8 cellular contexts compared by ENCODE assay signal in the genomic region with DNA sequence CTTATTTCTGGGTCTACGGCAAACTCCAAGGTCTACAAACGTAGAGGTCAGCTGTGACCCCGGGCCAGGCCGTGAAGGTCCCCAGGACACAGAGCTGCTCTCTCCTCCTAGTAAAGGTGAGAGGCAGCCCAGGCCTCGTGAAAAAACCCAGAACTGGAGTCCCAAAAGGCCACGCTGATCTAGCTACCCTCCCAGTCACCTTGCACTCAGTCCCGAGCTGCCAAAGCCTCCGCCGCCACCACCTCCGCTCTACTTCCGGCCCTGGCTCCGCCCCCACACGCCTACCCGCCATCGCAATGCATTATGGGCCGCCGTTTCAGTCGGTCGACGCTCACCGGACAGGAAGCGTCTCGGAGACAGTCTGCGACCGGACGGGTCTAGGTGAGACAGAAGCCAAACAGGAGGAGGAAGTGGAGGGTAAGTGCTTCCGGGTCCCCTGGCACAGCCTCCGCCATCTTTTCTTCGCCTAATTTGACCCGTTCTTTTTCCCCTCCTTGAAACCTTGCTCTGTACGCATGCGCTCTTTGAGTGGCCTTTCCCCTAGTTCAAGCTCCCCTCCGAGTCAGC.
DNase-seq lines count a peak whose midpoint lies in the region; ATAC-seq lines count a peak whose summit lies in the region.

Gene ATP5PF, minus strand, starts transcription at position 251 of the 567 bp plus-strand sequence. CDS start 5,110 bp downstream, outside the sequence.
Gene GABPA, plus strand, starts transcription at position 319 of the 567 bp plus-strand sequence. CDS start 6,627 bp downstream, outside the sequence.

- DNase-seq in AG08396 (ENCODE audit: low spot score): peak; percentile 93
- DNase-seq in NCI-H345 treated with DMSO at 0.1 percent for 48 hours (lab: John Stamatoyannopoulos, UW; ENCODE audit: unreplicated experiment): peak; percentile 98
- peak; percentile 94 to 98 (median 94) for DNase-seq in activated CD4-positive, CD25-positive, alpha-beta regulatory T cell (lab: John Stamatoyannopoulos, UW)
- peak; percentile 98 for DNase-seq in central memory CD4-positive, alpha-beta T cell
- peak; percentile 99 for DNase-seq in iris pigment epithelial cell (ENCODE audit: low read depth)
- DNase-seq in stimulated activated CD4-positive, alpha-beta T cell treated with anti-CD3 and anti-CD28 coated beads, Interleukin-12 subunit alpha, Interleukin-12 subunit beta, amount 100 ng/mL, for 24 hours (ENCODE audit: low read depth in 2 of 2): peak; percentile 95 to 97

- ATAC-seq in GM19023 (IDR thresholded peaks at IDR 0.05; ENCODE audit: unreplicated experiment) (peak; percentile 90), HG03280 (IDR thresholded peaks at IDR 0.05; ENCODE audit: unreplicated experiment) (peak; percentile 88)

Comparison
In these comparisons a context has a peak if more than half of its experiments do, and no peak if none do; other contexts are left out.
1. Peak in every context shown above with its lines: DNase-seq and ATAC-seq.